Comparison of ENCODE assay signal across 15 cellular contexts in genomic region chrX:133511041-133511440, GRCh38.
"Had no signal": no experiment of that assay in that cellular context is flagged by ENCODE, and none has a peak within 500 bp of the region (broad histone marks: within the 10 kb centered on the region; RNA-seq: fewer than 3 reads in every experiment).

No MANE protein-coding gene starts in this region.

- ATAC-seq: heart left ventricle, natural killer cell had no signal

- H3K36me3 ChIP-seq: colonic mucosa, heart left ventricle, right atrium auricular region, sigmoid colon, stomach, thoracic aorta had no signal

- H3K4me1 ChIP-seq: colonic mucosa, heart left ventricle, right atrium auricular region, sigmoid colon, stomach had no signal

- DNase-seq: colonic mucosa; dermis blood vessel endothelial cell; foreskin melanocyte; heart left ventricle; hippocampal formation; natural killer cell; sigmoid colon; stimulated activated CD4-positive, alpha-beta T cell treated with anti-CD3 and anti-CD28 coated beads, Interleukin-12 subunit alpha, Interleukin-12 subunit beta, amount 100 ng/mL, for 4 hours; stimulated activated naive CD4-positive, alpha-beta T cell; stomach; substantia nigra; trophoblast cell had no signal

- H3K27me3 ChIP-seq: colonic mucosa, right atrium auricular region, sigmoid colon, stomach had no signal

- H3K9me3 ChIP-seq: colonic mucosa, heart left ventricle, right atrium auricular region, sigmoid colon, stomach, thoracic aorta had no signal

- H3K4me3 ChIP-seq: colonic mucosa, heart left ventricle, right atrium auricular region, sigmoid colon, skin epidermis, stomach, thoracic aorta had no signal

- H3K27ac ChIP-seq: colonic mucosa, heart left ventricle, right atrium auricular region, skin epidermis, stomach, thoracic aorta had no signal
